In the genomic region with DNA sequence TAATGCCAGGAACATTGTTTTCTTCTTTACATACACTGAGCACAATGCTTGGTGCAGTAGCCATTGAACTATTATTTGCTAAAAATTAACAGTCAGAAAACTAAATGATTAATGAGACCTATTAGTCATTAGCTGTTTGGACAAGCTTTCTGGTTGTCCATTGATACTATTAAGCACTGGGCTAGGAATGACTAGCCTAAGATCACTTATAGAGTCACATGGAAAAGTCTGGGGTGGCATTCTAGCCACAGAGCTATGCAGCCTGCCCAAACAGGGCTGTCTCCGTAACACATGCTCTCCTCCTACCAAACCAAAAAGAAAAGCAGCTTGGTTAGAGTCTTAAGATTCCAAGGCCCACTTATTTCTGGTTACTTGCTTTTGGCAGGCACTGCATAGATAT, we compare ENCODE assay signal across 16 cellular contexts.
A peak's percentile ranks its signal among the peaks of the same experiment; 100 is the strongest.
DNase-seq lines count a peak whose midpoint lies in the region; ATAC-seq and TF ChIP-seq lines count a peak whose summit lies in the region.
"Had no signal": no experiment of that assay in that cellular context is flagged by ENCODE, and none has a peak within 500 bp of the region (broad histone marks: within the 10 kb centered on the region; RNA-seq: fewer than 3 reads in every experiment).

No MANE protein-coding gene starts in this region.

- intact Hi-C loops in posterior vena cava (cut with DNase I) (no loop called here), posterior cingulate gyrus (cut with DNase I) (no loop called here)

- no peak for TF ChIP-seq CTCF in suprapubic skin (IDR thresholded peaks at IDR 0.05)

- ATAC-seq in GM19463 (IDR thresholded peaks at IDR 0.05; ENCODE audit: unreplicated experiment): peak; percentile 30
- no peak for ATAC-seq in HG03139 (IDR thresholded peaks at IDR 0.05; ENCODE audit: unreplicated experiment)
- ATAC-seq: activated naive CD8-positive, alpha-beta T cell treated with anti-CD3 and anti-CD28 coated beads, Interleukin-2, amount 50 U/mL, for 24 hours had no signal

- TF ChIP-seq EP300 in suprapubic skin (IDR thresholded peaks at IDR 0.05): no peak

- peaks cover 38% of the 10 kb centered on the region for H3K4me1 ChIP-seq in suprapubic skin
- H3K4me1 ChIP-seq: testis had no signal

- H3K36me3 ChIP-seq in suprapubic skin: no peaks in the 10 kb centered on the region
- H3K36me3 ChIP-seq in H7 (replicated peaks; ENCODE audit: control insufficient read depth, insufficient read depth, low read length): no peaks in the 10 kb centered on the region
- H3K36me3 ChIP-seq: sigmoid colon had no signal

- peaks cover 4% of the 10 kb centered on the region for H3K9me3 ChIP-seq in suprapubic skin
- H3K9me3 ChIP-seq: sigmoid colon, testis had no signal

- DNase-seq in amniotic epithelial cell (ENCODE audit: low read depth) (peak; percentile 9), kidney glomerular epithelial cell (lab: John Stamatoyannopoulos, UW) (peak; percentile 66), suprapubic skin (ENCODE audit: low spot score in 2 of 2) (no peak), posterior vena cava (ENCODE audit: low spot score) (no peak), H7 (no peak), posterior cingulate gyrus (no peak)
- DNase-seq: activated CD8-positive, alpha-beta memory T cell treated with anti-CD3 and anti-CD28 coated beads, Interleukin-2, amount 50 U/mL, for 48 hours; activated naive CD8-positive, alpha-beta T cell treated with anti-CD3 and anti-CD28 coated beads, Interleukin-2, amount 50 U/mL, for 24 hours; glutamatergic neuron; HFFc6; midbrain; MV-4-11; sigmoid colon had no signal

- 57% methylated on average over 1 of the region's 1 CpG for WGBS in suprapubic skin

- H3K27me3 ChIP-seq in suprapubic skin: no peaks in the 10 kb centered on the region
- no peaks in the 10 kb centered on the region for H3K27me3 ChIP-seq in H7 (ENCODE audit: control insufficient read depth, insufficient read depth, low read length)
- H3K27me3 ChIP-seq: sigmoid colon, testis had no signal

- H3K27ac ChIP-seq in suprapubic skin: peak overlapping the region; percentile 20

- no peak overlapping the region for H3K4me3 ChIP-seq in suprapubic skin
- H3K4me3 ChIP-seq in H7 (ENCODE audit: insufficient read depth, low read depth, low read length): no peak overlapping the region
- H3K4me3 ChIP-seq: sigmoid colon, testis had no signal

- TF ChIP-seq POLR2A in suprapubic skin (IDR thresholded peaks at IDR 0.05): no peak

Comparison
In these comparisons a context has a peak if more than half of its experiments do, and no peak if none do; other contexts are left out.
1. DNase-seq: peak in amniotic epithelial cell (single experiment) and kidney glomerular epithelial cell (single experiment); none in suprapubic skin (0 of 2), posterior vena cava (single experiment), H7 (single experiment) and posterior cingulate gyrus (0 of 10).